14 cellular contexts compared by ENCODE assay signal in the genomic region with DNA sequence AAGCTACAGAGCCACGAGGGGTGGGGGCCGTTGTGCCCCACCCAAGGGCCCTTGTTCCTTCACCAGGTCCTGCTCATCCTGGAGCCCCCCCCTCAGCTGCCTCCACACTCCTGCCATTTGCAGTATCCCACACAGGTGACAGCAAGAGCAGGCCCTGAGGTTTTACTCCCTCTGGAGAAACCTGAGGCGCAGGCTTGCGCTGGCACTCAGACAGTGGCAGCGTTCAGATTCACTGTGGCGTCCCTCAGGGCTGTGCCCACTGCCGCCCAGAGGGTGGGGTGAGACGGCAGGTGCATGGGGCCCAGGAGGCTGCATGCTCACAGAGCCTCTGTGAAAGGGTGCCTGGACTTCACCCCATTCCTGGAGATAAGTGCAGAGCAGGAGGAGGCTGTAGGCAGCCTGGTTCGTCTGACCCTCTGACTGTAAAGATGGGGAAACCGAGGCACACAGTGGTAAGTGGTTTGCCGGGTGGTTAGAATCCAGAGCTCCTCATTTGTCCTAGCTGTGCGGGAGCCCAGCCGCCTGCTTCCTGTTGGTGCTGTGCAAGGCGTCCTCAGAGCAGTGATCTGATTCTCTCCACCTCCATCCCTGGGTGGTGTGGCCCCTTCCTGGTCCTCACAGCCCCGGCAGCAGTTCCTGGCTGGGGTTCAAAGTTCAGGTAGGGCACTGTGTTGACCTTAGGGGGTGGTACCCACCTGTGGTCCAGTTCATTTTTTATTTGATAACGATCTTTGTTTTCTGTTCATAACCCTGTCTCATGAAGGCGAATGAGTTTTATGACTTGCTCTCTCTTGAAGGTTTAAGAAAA. TPM values are rescaled to one million over a fixed set of nuclear protein-coding genes. Genes with fewer than 3 reads are reported as not detected.
A peak's percentile ranks its signal among the peaks of the same experiment; 100 is the strongest.
DNase-seq lines count a peak whose midpoint lies in the region; ATAC-seq and TF ChIP-seq lines count a peak whose summit lies in the region.
"Had no signal": no experiment of that assay in that cellular context is flagged by ENCODE, and none has a peak within 500 bp of the region (broad histone marks: within the 10 kb centered on the region; RNA-seq: fewer than 3 reads in every experiment).

No MANE protein-coding gene starts in this region.

- ATAC-seq in HCT116 (no peak), gastroesophageal sphincter (no peak), GM18517 (IDR thresholded peaks at IDR 0.05; ENCODE audit: unreplicated experiment) (no peak), HG03095 (IDR thresholded peaks at IDR 0.05; ENCODE audit: unreplicated experiment) (no peak)

- TF ChIP-seq CTCF in HCT116 (IDR thresholded peaks at IDR 0.05 in 2 of 3, conservative IDR thresholded peaks at IDR 0.05 in 1 of 3; ENCODE audit: borderline replicate concordance in 1 of 3, insufficient read depth in 1 of 3, low read depth in 2 of 3, low read length in 2 of 3) (no peak), colonic mucosa (IDR thresholded peaks at IDR 0.05) (no peak), neural cell (IDR thresholded peaks at IDR 0.05; ENCODE audit: poor library complexity, severe bottlenecking) (no peak), gastroesophageal sphincter (IDR thresholded peaks at IDR 0.05) (no peak)

- TF ChIP-seq EP300 in neural cell (conservative IDR thresholded peaks at IDR 0.05; ENCODE audit: poor library complexity, severe bottlenecking) = no peak
- TF ChIP-seq EP300 in gastroesophageal sphincter (IDR thresholded peaks at IDR 0.05) = no peak

- H3K27me3 ChIP-seq in HCT116 (ENCODE audit: insufficient read depth, low read length) (no peaks in the 10 kb centered on the region), colonic mucosa (no peaks in the 10 kb centered on the region), neural cell (ENCODE audit: insufficient read depth, low read depth, low read length) (no peaks in the 10 kb centered on the region), gastroesophageal sphincter (no peaks in the 10 kb centered on the region)
- H3K27me3 ChIP-seq: body of pancreas had no signal

- peak; percentile 9 for DNase-seq in NCI-H1092 treated with DMSO at 0.1 percent for 48 hours (lab: John Stamatoyannopoulos, UW)
- DNase-seq in NCI-H1092 (lab: John Stamatoyannopoulos, UW) = no peak
- no peak for DNase-seq in HCT116 (ENCODE audit: low read depth, low spot score)
- peak; percentile 86 for DNase-seq in colonic mucosa
- DNase-seq: activated CD4-positive, alpha-beta T cell treated with anti-CD3 and anti-CD28 coated beads, Interleukin-2, amount 50 U/mL, for 1 hour; KBM-7; NCI-H2029; OCI-M1; tibial artery had no signal

- intact Hi-C loops in HCT116 (cut with micrococcal nuclease) = no loop called here
- intact Hi-C loops in colonic mucosa (cut with DNase I) = no loop called here

- peaks cover 16 to 26% of the 10 kb centered on the region in 2 experiments for H3K4me1 ChIP-seq in HCT116 (ENCODE audit: control insufficient read depth in 1 of 2, insufficient read depth in 2 of 2, low read length in 2 of 2)
- H3K4me1 ChIP-seq in colonic mucosa = no peaks in the 10 kb centered on the region
- H3K4me1 ChIP-seq in gastroesophageal sphincter = peaks cover 0 to 22% (median 8%) of the 10 kb centered on the region in 3 donors

- CTCF ChIA-PET in HCT116 (lab: Charles Lee) = interaction anchor here (0.8 to 1.2 kb wide), 2 partner anchors 31 to 43 kb away, joined by 3 read pairs; a partner anchor contains a TSS

- no peaks in the 10 kb centered on the region for H3K9me2 ChIP-seq in HCT116 (ENCODE audit: insufficient read depth)
- no peaks in the 10 kb centered on the region for H3K9me2 ChIP-seq in neural cell (ENCODE audit: insufficient read depth, low read length)

- H2AFZ ChIP-seq in HCT116 (ENCODE audit: low read depth, low read length, poor library complexity, severe bottlenecking) = no peak overlapping the region
- no peak overlapping the region for H2AFZ ChIP-seq in neural cell (ENCODE audit: low read depth, low read length)

- H3K9ac ChIP-seq in HCT116 (ENCODE audit: low read length) = no peak overlapping the region
- peak overlapping the region; percentile 93 to 95 for H3K9ac ChIP-seq in colonic mucosa (ENCODE audit: low read depth in 2 of 2, low read length in 2 of 2)
- H3K9ac ChIP-seq in neural cell (ENCODE audit: low read length) = peak overlapping the region; percentile 76

- H3F3A ChIP-seq in neural cell (ENCODE audit: insufficient read depth, low read length, poor library complexity, severe bottlenecking) = no peaks in the 10 kb centered on the region

- WGBS in gastroesophageal sphincter (ENCODE audit: low coverage in 1 of 2), 2 donors = 58 to 64% methylated on average over 3 to 4 of the region's 17 CpGs

- H3K9me3 ChIP-seq in HCT116 (ENCODE audit: control insufficient read depth in 1 of 2, insufficient read depth in 1 of 2, low read depth in 1 of 2, low read length in 2 of 2) = no peaks in the 10 kb centered on the region; a peak in 1 of 4 replicates
- H3K9me3 ChIP-seq in colonic mucosa = no peaks in the 10 kb centered on the region
- no peaks in the 10 kb centered on the region for H3K9me3 ChIP-seq in neural cell (ENCODE audit: low read length)
- H3K9me3 ChIP-seq in gastroesophageal sphincter = no peaks in the 10 kb centered on the region
- H3K9me3 ChIP-seq: body of pancreas, tibial artery had no signal

- no peak for TF ChIP-seq POLR2A in HCT116 (IDR thresholded peaks at IDR 0.05; ENCODE audit: borderline replicate concordance, extremely low read depth, insufficient read depth, insufficient read length)
- TF ChIP-seq POLR2A in gastroesophageal sphincter (IDR thresholded peaks at IDR 0.05) = no peak

- no peak overlapping the region for H3K27ac ChIP-seq in HCT116 (ENCODE audit: low read depth, low read length)
- peak overlapping the region; percentile 93 for H3K27ac ChIP-seq in colonic mucosa
- H3K27ac ChIP-seq in neural cell (ENCODE audit: low read length) = no peak overlapping the region
- no peak overlapping the region for H3K27ac ChIP-seq in gastroesophageal sphincter
- H3K27ac ChIP-seq: tibial artery had no signal

- TF ChIP-seq RAD21 in HCT116 (IDR thresholded peaks at IDR 0.05; ENCODE audit: low read depth) (no peak), neural cell (conservative IDR thresholded peaks at IDR 0.05) (no peak)

- RAD21 ChIA-PET in HCT116 (lab: Charles Lee; ENCODE audit: low non-redundant PET in 1 of 2, low total read pairs in 2 of 2, uncharacterized antibody in 2 of 2, unreplicated experiment in 2 of 2) = no interaction called here

- BruUV-seq in HCT116 (replicated peaks; lab: Mats Ljungman, UMichigan) = no TSS peak

- H4K20me1 ChIP-seq in HCT116 (ENCODE audit: insufficient read depth) (no peaks in the 10 kb centered on the region), neural cell (ENCODE audit: insufficient read depth) (no peaks in the 10 kb centered on the region)

- H3K36me3 ChIP-seq in HCT116 (ENCODE audit: control insufficient read depth in 1 of 2, insufficient read depth in 2 of 2, low read length in 2 of 2) (no peaks in the 10 kb centered on the region), colonic mucosa (no peaks in the 10 kb centered on the region), neural cell (ENCODE audit: insufficient read depth, low read length) (peaks cover 5% of the 10 kb centered on the region), gastroesophageal sphincter (no peaks in the 10 kb centered on the region)
- H3K36me3 ChIP-seq: tibial artery had no signal

- peak overlapping the region; percentile 100 for H3K4me2 ChIP-seq in HCT116 (ENCODE audit: low read length)
- peak overlapping the region; percentile 91 for H3K4me2 ChIP-seq in neural cell (ENCODE audit: low read length)

- H3K4me3 ChIP-seq in HCT116 (replicated peaks in 1 of 2; ENCODE audit: low read depth in 1 of 2, low read length in 2 of 2) = peak overlapping the region; percentile 68 to 72; a peak in 3 of 4 replicates
- H3K4me3 ChIP-seq in colonic mucosa = peak overlapping the region; percentile 60
- H3K4me3 ChIP-seq in neural cell (ENCODE audit: low read length) = peak overlapping the region; percentile 80
- H3K4me3 ChIP-seq in gastroesophageal sphincter = no peak overlapping the region
- H3K4me3 ChIP-seq: body of pancreas had no signal

- POLR2A ChIA-PET in HCT116 (lab: Charles Lee) = no interaction called here

- H3K79me2 ChIP-seq in HCT116 (ENCODE audit: insufficient read depth, low read length) (no peaks in the 10 kb centered on the region), neural cell (replicated peaks; ENCODE audit: insufficient read depth, low read length) (no peaks in the 10 kb centered on the region)

TF ChIP-seq in HCT116, 20 proteins besides CTCF, POLR2A, EP300 and RAD21 (continues in another document):
- TF ChIP-seq JUND (IDR thresholded peaks at IDR 0.05) (no peak), SIN3A (IDR thresholded peaks at IDR 0.05; ENCODE audit: low read depth) (no peak), CBX3 (IDR thresholded peaks at IDR 0.05; ENCODE audit: low read depth) (no peak), ZNF274 (IDR thresholded peaks at IDR 0.05; ENCODE audit: low read depth, low read length) (no peak)

RNA-seq across cellular contexts. Expression of a gene that starts 1.6 kb away (rescaled TPM):
- total RNA-seq in HCT116 (2021; ENCODE audit: unreplicated experiment) = 21.2 TPM
- polyA plus RNA-seq in HCT116 (2012) = 10.8 and 11.3 TPM in 2 replicates
- 10 to 100 TPM; 51.7 to 80.5 TPM for total RNA-seq in colonic mucosa
- polyA plus RNA-seq in neural cell = 45.0 and 54.1 TPM in 2 replicates
- polyA minus RNA-seq in neural cell = 26.5 and 29.2 TPM in 2 replicates
- 1 to 10 TPM in 3 of 4 donors, under 1 TPM in 1; 0.27 to 3.6 (median 2.0) TPM for total RNA-seq in gastroesophageal sphincter

RNA-seq across cellular contexts. Expression of a gene that starts 13.4 kb away (rescaled TPM):
- total RNA-seq in HCT116 (2021; ENCODE audit: unreplicated experiment) = 167 TPM
- polyA plus RNA-seq in HCT116 (2012) = 64.6 and 69.6 TPM in 2 replicates
- 10 to 100 TPM; 17.8 to 91.5 TPM for total RNA-seq in colonic mucosa
- polyA plus RNA-seq in neural cell = 10.2 and 13.3 TPM in 2 replicates
- 14.5 and 16.8 TPM in 2 replicates for polyA minus RNA-seq in neural cell
- total RNA-seq in gastroesophageal sphincter = 1 to 10 TPM in 1 of 4 donors, under 1 TPM in 3; 0.54 to 7.1 (median 0.76) TPM

RNA-seq across cellular contexts. Expression of a gene that starts 43.6 kb away (rescaled TPM):
- 345 TPM for total RNA-seq in HCT116 (2021; ENCODE audit: unreplicated experiment)
- polyA plus RNA-seq in HCT116 (2012) = 354 and 371 TPM in 2 replicates
- total RNA-seq in colonic mucosa = 100 to 1,000 TPM; 164 to 165 TPM
- polyA plus RNA-seq in neural cell = 200 and 240 TPM in 2 replicates
- polyA minus RNA-seq in neural cell = 172 and 202 TPM in 2 replicates
- total RNA-seq in gastroesophageal sphincter = 100 to 1,000 TPM; 118 to 165 (median 134) TPM

Comparison
In these comparisons a context has a peak if more than half of its experiments do, and no peak if none do; other contexts are left out.
1. DNase-seq: peak in NCI-H1092 treated with DMSO at 0.1 percent for 48 hours (single experiment) and colonic mucosa (single experiment); none in NCI-H1092 (single experiment) and HCT116 (single experiment).
2. H3K4me3 ChIP-seq: peak in HCT116 (2 of 2), colonic mucosa (single experiment) and neural cell (single experiment); none in gastroesophageal sphincter (0 of 2).